8 cellular contexts compared by ENCODE assay signal in genomic region chr6:80004199-80005072, GRCh38. TPM values are rescaled to one million over a fixed set of nuclear protein-coding genes. Genes with fewer than 3 reads are reported as not detected.
DNase-seq lines count a peak whose midpoint lies in the region; TF ChIP-seq lines count a peak whose summit lies in the region.

TTK (plus strand) TSS chr6:80004649; CDS start chr6:80005844, 1,195 bp downstream.

- TF ChIP-seq CTCF in fibroblast of the aortic adventitia (IDR thresholded peaks at IDR 0.05; ENCODE audit: insufficient read depth, low read length) (no peak), nephron (IDR thresholded peaks at IDR 0.05; ENCODE audit: unreplicated experiment in 3 of 3) (no peak)

- H3K27me3 Mint-ChIP-seq in nephron (ENCODE audit: low read depth): no peaks in the 10 kb centered on the region
- peaks cover 5% of the 10 kb centered on the region for H3K27me3 Mint-ChIP-seq in stimulated activated naive CD8-positive, alpha-beta T cell treated with anti-CD3 and anti-CD28 coated beads, Interleukin-15, Interleukin-2, amounts not matched to agents 100 ng/mL and 50 ng/mL, for 24 hours

- H3K4me1 Mint-ChIP-seq in nephron: peaks cover 26% of the 10 kb centered on the region
- H3K4me1 Mint-ChIP-seq in stimulated activated naive CD8-positive, alpha-beta T cell treated with anti-CD3 and anti-CD28 coated beads, Interleukin-15, Interleukin-2, amounts not matched to agents 100 ng/mL and 50 ng/mL, for 24 hours (ENCODE audit: low read depth): peaks cover 28% of the 10 kb centered on the region

- no peaks in the 10 kb centered on the region for H3K27me3 ChIP-seq in H7 (ENCODE audit: control insufficient read depth, insufficient read depth, low read length)

- H3K36me3 Mint-ChIP-seq in nephron (ENCODE audit: low read depth): no peaks in the 10 kb centered on the region
- peaks cover 26% of the 10 kb centered on the region for H3K36me3 Mint-ChIP-seq in stimulated activated naive CD8-positive, alpha-beta T cell treated with anti-CD3 and anti-CD28 coated beads, Interleukin-15, Interleukin-2, amounts not matched to agents 100 ng/mL and 50 ng/mL, for 24 hours (ENCODE audit: low read depth)

- H3K9me3 Mint-ChIP-seq in nephron: no peaks in the 10 kb centered on the region
- H3K9me3 Mint-ChIP-seq in stimulated activated naive CD8-positive, alpha-beta T cell treated with anti-CD3 and anti-CD28 coated beads, Interleukin-15, Interleukin-2, amounts not matched to agents 100 ng/mL and 50 ng/mL, for 24 hours: no peaks in the 10 kb centered on the region

- H3K4me3 ChIP-seq in H7 (ENCODE audit: insufficient read depth, low read depth, low read length): peak within 1 kb of the TSS; percentile 42
- H3K4me3 ChIP-seq in fibroblast of the aortic adventitia (ENCODE audit: low read depth, low read length): peak within 1 kb of the TSS; percentile 89

- DNase-seq in EL: peak; percentile 96
- peak; percentile 90 for DNase-seq in H7
- DNase-seq in M059J (ENCODE audit: low read depth): peak; percentile 97
- DNase-seq in SHP77 (lab: John Stamatoyannopoulos, UW): peak; percentile 89 to 91
- peak; percentile 91 for DNase-seq in activated effector memory CD4-positive, alpha-beta T cell treated with Interleukin-2 at 50 U/mL for 16 hours
- peak; percentile 94 for DNase-seq in fibroblast of the aortic adventitia (ENCODE audit: low read depth)

- peak within 1 kb of the TSS; percentile 90 to 94 (median 93) for H3K4me3 Mint-ChIP-seq in nephron
- H3K4me3 Mint-ChIP-seq in stimulated activated naive CD8-positive, alpha-beta T cell treated with anti-CD3 and anti-CD28 coated beads, Interleukin-15, Interleukin-2, amounts not matched to agents 100 ng/mL and 50 ng/mL, for 24 hours: peak within 1 kb of the TSS; percentile 95

- H3K27ac Mint-ChIP-seq in nephron: peak within 1 kb of the TSS; percentile 54 to 91 (median 80)
- peak within 1 kb of the TSS; percentile 94 for H3K27ac Mint-ChIP-seq in stimulated activated naive CD8-positive, alpha-beta T cell treated with anti-CD3 and anti-CD28 coated beads, Interleukin-15, Interleukin-2, amounts not matched to agents 100 ng/mL and 50 ng/mL, for 24 hours

- peaks cover 2% of the 10 kb centered on the region for H3K36me3 ChIP-seq in H7 (replicated peaks; ENCODE audit: control insufficient read depth, insufficient read depth, low read length)

RNA-seq across cellular contexts. Expression of gene TTK, which starts in this region (rescaled TPM):
- total RNA-seq in H7 (2014; rRNA removed; shearing (Covaris generic)): 69.0 and 97.9 TPM in 2 replicates
- total RNA-seq in M059J (2014; rRNA removed; shearing (Covaris generic)): 82.3 and 86.0 TPM in 2 replicates
- total RNA-seq in fibroblast of the aortic adventitia (ENCODE audit: low replicate concordance): 0.90 and 35.9 TPM in 2 replicates

Comparison
In these comparisons a context has a peak if more than half of its experiments do, and no peak if none do; other contexts are left out.
1. Peak in every context shown above with its lines: DNase-seq and H3K4me3 ChIP-seq.